ENCODE assay signal across 8 cellular contexts in the genomic region with DNA sequence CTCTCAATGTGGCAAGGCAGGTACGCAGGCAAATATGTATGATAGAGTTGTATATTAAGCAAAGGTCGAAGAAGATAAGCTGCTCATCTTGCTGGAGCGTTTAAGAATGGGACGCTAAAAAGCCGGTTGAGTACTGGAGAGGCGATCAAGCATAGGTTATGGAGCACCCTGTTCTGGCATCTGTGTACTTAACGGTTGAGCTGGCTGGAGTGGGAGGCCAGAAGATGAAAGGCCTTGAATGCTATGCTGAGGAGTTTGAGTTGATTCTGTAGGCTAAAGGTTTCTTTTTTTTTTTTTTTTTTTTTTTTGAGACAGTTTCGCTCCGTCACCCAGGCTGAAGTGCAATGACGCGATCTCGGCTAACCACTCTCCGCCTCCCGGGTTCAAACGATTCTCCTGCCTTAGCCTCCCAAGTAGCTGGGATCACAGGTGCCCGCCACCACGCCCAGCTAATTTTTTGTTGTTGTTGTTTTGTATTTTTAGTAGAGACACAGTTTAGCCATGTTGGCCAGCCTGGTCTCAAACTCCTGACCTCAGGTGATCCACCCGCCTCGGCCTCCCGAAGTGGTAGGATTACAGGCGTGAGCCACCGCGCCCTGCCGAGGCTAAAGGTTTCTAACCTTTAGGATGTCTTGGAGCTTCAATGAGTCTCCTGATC. TPM values are rescaled to one million over a fixed set of nuclear protein-coding genes. Genes with fewer than 3 reads are reported as not detected.
A peak's percentile ranks its signal among the peaks of the same experiment; 100 is the strongest.
DNase-seq lines count a peak whose midpoint lies in the region; ATAC-seq and TF ChIP-seq lines count a peak whose summit lies in the region.

No MANE protein-coding gene starts in this region.

- H3K27me3 ChIP-seq in KMS-11 (ENCODE audit: insufficient read depth, low read depth) = no peaks in the 10 kb centered on the region

- H3K4me2 ChIP-seq in KMS-11 = peak overlapping the region; percentile 44

- H3K27me3 Mint-ChIP-seq in naive thymus-derived CD8-positive, alpha-beta T cell = no peaks in the 10 kb centered on the region

- peak overlapping the region; percentile 72 for H2AFZ ChIP-seq in KMS-11 (ENCODE audit: low read depth)

- H3K4me1 Mint-ChIP-seq in naive thymus-derived CD8-positive, alpha-beta T cell = peaks cover 6 to 48% (median 35%) of the 10 kb centered on the region in 4 donors

- DNase-seq in AG09309 (ENCODE audit: low read depth) = no peak
- no peak for DNase-seq in astrocyte of the cerebellum (ENCODE audit: low read depth)
- DNase-seq in medulla oblongata (ENCODE audit: extremely low spot score) = peak; percentile 18
- no peak for DNase-seq in amniotic stem cell (lab: John Stamatoyannopoulos, UW)
- no peak for DNase-seq in SKM-1 (lab: John Stamatoyannopoulos, UW; ENCODE audit: unreplicated experiment)
- no peak for DNase-seq in naive thymus-derived CD8-positive, alpha-beta T cell

- peaks cover 0 to 30% (median 0%) of the 10 kb centered on the region in 3 donors for H3K36me3 Mint-ChIP-seq in naive thymus-derived CD8-positive, alpha-beta T cell

- POLR2A ChIA-PET in naive thymus-derived CD8-positive, alpha-beta T cell (lab: Charles Lee) = interaction anchor here (0.6 to 4.2 kb wide), 13 partner anchors 10 to 1938 kb away, joined by 3 to 74 read pairs (median 6); a partner anchor contains a TSS

- in situ Hi-C loops in astrocyte of the cerebellum (cut with HindIII; ENCODE audit: low sequenced_read_pairs) = no loop called here

- H3K9me3 Mint-ChIP-seq in naive thymus-derived CD8-positive, alpha-beta T cell = no peaks in the 10 kb centered on the region

- peak overlapping the region; percentile 55 for H3K27ac ChIP-seq in KMS-11

- TF ChIP-seq CTCF in AG09309 (IDR thresholded peaks at IDR 0.05; ENCODE audit: control insufficient read depth, insufficient read depth, low read depth, low read length, missing control alignments) = no peak
- TF ChIP-seq CTCF in KMS-11 (conservative IDR thresholded peaks at IDR 0.05; ENCODE audit: low read depth, low read length) = no peak
- no peak for TF ChIP-seq CTCF in astrocyte of the cerebellum (IDR thresholded peaks at IDR 0.05; ENCODE audit: low read depth, low read length, missing control alignments)

- peak overlapping the region in 1 of 10 donors; percentile 70 for H3K4me3 Mint-ChIP-seq in naive thymus-derived CD8-positive, alpha-beta T cell

- peaks cover 67% of the 10 kb centered on the region for H3K4me1 ChIP-seq in KMS-11 (ENCODE audit: low read depth, poor library complexity, severe bottlenecking)

- H3K79me2 ChIP-seq in KMS-11 (ENCODE audit: insufficient read depth, low read depth) = peaks cover 48% of the 10 kb centered on the region

- H4K20me1 ChIP-seq in KMS-11 (ENCODE audit: insufficient read depth) = peaks cover 25% of the 10 kb centered on the region

- H3K4me3 ChIP-seq in AG09309 (ENCODE audit: control insufficient read depth, low read depth, low read length) = peak overlapping the region; percentile 89
- peak overlapping the region; percentile 100 for H3K4me3 ChIP-seq in KMS-11 (IDR thresholded peaks at IDR 0.05; ENCODE audit: insufficient read depth, low read depth, low read length)
- peak overlapping the region; percentile 98 for H3K4me3 ChIP-seq in astrocyte of the cerebellum (ENCODE audit: low read depth, low read length)

- no peak for ATAC-seq in naive thymus-derived CD8-positive, alpha-beta T cell
- no peak for ATAC-seq in HG02852 (IDR thresholded peaks at IDR 0.05; ENCODE audit: unreplicated experiment)

- peak overlapping the region in 2 of 10 donors; percentile 27 to 74 for H3K27ac Mint-ChIP-seq in naive thymus-derived CD8-positive, alpha-beta T cell

- peak overlapping the region; percentile 77; the same call in 1 of the 2 replicates for H3K9ac ChIP-seq in KMS-11

- H3K36me3 ChIP-seq in KMS-11 (ENCODE audit: insufficient read depth) = peaks cover 26% of the 10 kb centered on the region; the same call in 1 of the 2 replicates

RNA-seq across cellular contexts. Expression of a gene that starts 0.8 kb away (rescaled TPM):
- 100 to 1,000 TPM; 109 to 110 TPM for total RNA-seq in naive thymus-derived CD8-positive, alpha-beta T cell
- 1 to 10 TPM; 5.0 to 7.2 (median 6.5) TPM for polyA plus RNA-seq in naive thymus-derived CD8-positive, alpha-beta T cell

RNA-seq across cellular contexts. Expression of a gene that starts 6.4 kb away (rescaled TPM):
- not detected for total RNA-seq in naive thymus-derived CD8-positive, alpha-beta T cell
- under 1 TPM in 1 of 3 donors, not detected in 2; 0.46 TPM for polyA plus RNA-seq in naive thymus-derived CD8-positive, alpha-beta T cell

RNA-seq across cellular contexts. Expression of a gene that starts 23.9 kb away (rescaled TPM):
- 10 to 100 TPM; 39.2 to 42.5 TPM for total RNA-seq in naive thymus-derived CD8-positive, alpha-beta T cell
- 10 to 100 TPM; 16.4 to 18.0 (median 17.0) TPM for polyA plus RNA-seq in naive thymus-derived CD8-positive, alpha-beta T cell

RNA-seq across cellular contexts. Expression of a gene that starts 43.3 kb away (rescaled TPM):
- 100 to 1,000 TPM; 204 to 210 TPM for total RNA-seq in naive thymus-derived CD8-positive, alpha-beta T cell
- polyA plus RNA-seq in naive thymus-derived CD8-positive, alpha-beta T cell = 10 to 100 TPM; 13.8 to 22.0 (median 15.8) TPM
